17 cellular contexts compared by ENCODE assay signal in the genomic region with DNA sequence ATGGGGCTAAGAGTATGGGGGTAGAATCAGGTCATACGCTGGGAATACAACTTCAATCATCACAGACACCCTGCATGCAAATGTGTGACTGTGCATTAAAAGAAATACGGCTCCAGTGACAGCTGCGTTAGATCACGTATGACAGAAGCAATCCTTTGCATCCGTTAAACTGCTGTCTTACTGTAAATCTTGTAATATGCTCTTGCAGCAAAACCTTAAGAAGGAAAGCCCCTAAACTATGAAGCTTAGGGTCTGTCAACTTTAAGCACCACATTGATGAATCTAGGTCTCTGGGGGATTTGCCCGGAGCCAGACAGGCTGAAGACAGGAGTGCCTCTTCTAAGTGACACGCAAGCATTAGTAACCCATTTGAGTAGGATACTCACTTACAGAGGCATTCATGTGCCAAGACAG.
DNase-seq lines count a peak whose midpoint lies in the region; ATAC-seq, FAIRE-seq and TF ChIP-seq lines count a peak whose summit lies in the region.
"Had no signal": no experiment of that assay in that cellular context is flagged by ENCODE, and none has a peak within 500 bp of the region (broad histone marks: within the 10 kb centered on the region; RNA-seq: fewer than 3 reads in every experiment).

No MANE protein-coding gene starts in this region.

- no peaks in the 10 kb centered on the region for H3K9me2 ChIP-seq in OCI-LY1 (ENCODE audit: low read depth, low read length)

- intact Hi-C loops in gastrocnemius medialis (cut with DNase I; ENCODE audit: low total_unique reads) (loop anchor here (10.0 kb wide), 1 partner anchor 114 kb away; no protein-coding TSS in a partner anchor), colonic mucosa (cut with DNase I) (no loop called here)

- no peaks in the 10 kb centered on the region for H3K27me3 Mint-ChIP-seq in activated T-cell treated with anti-CD3 and anti-CD28 coated beads, Interleukin-2, amount 50 U/mL, for 24 hours
- H3K27me3 Mint-ChIP-seq: activated CD4-positive, alpha-beta memory T cell treated with anti-CD3 and anti-CD28 coated beads, Interleukin-2, amount 10 ng/mL, durations not matched to agents 7 days and 5 days; activated naive CD8-positive, alpha-beta T cell treated with anti-CD3 and anti-CD28 coated beads for 36 hours; natural killer cell treated with Interleukin-12 subunit alpha and Interleukin-12 subunit beta and Interleukin-15 and Interleukin-18, amount 100 ng/mL, for 72 hours had no signal

- peaks cover 26% of the 10 kb centered on the region for H3K4me1 Mint-ChIP-seq in activated T-cell treated with anti-CD3 and anti-CD28 coated beads, Interleukin-2, amount 50 U/mL, for 24 hours (ENCODE audit: low read depth)

- H3K4me2 ChIP-seq in OCI-LY1 (ENCODE audit: low read length), result peak overlapping the region; percentile 58

- in situ Hi-C loops in gastrocnemius medialis (cut with MboI; ENCODE audit: low sequenced_read_pairs in 4 of 4), result no loop called here

- H3K4me1 ChIP-seq in OCI-LY1 (ENCODE audit: insufficient read depth, low read length, severe bottlenecking) (peaks cover 59% of the 10 kb centered on the region), gastrocnemius medialis (peaks cover 20 to 60% of the 10 kb centered on the region in 2 donors), colonic mucosa (no peaks in the 10 kb centered on the region)

- H4K20me1 ChIP-seq in OCI-LY1 (ENCODE audit: insufficient read depth, low read length), result no peaks in the 10 kb centered on the region

- H3K27ac ChIP-seq in OCI-LY1 (ENCODE audit: low read depth, low read length, poor library complexity, severe bottlenecking) (peak overlapping the region; percentile 46), gastrocnemius medialis (peak overlapping the region in 3 of 4 donors; percentile 45 to 54 (median 45)), colonic mucosa (no peak overlapping the region)
- H3K27ac ChIP-seq: thoracic aorta had no signal

- H3K9me3 ChIP-seq in OCI-LY1 (ENCODE audit: low read length) (no peaks in the 10 kb centered on the region), gastrocnemius medialis (no peaks in the 10 kb centered on the region), colonic mucosa (no peaks in the 10 kb centered on the region)
- H3K9me3 ChIP-seq: thoracic aorta had no signal

- FAIRE-seq in D721Med (lab: Jason Lieb, UNC), result peak; percentile 88
- FAIRE-seq: keratinocyte, RCC 7860 had no signal

- H2AFZ ChIP-seq in OCI-LY1 (ENCODE audit: low read length), result no peak overlapping the region

- no peak overlapping the region for H3K4me3 Mint-ChIP-seq in activated T-cell treated with anti-CD3 and anti-CD28 coated beads, Interleukin-2, amount 50 U/mL, for 24 hours
- H3K4me3 Mint-ChIP-seq: activated CD4-positive, alpha-beta memory T cell treated with anti-CD3 and anti-CD28 coated beads, Interleukin-2, amount 10 ng/mL, durations not matched to agents 7 days and 5 days; activated naive CD8-positive, alpha-beta T cell treated with anti-CD3 and anti-CD28 coated beads for 36 hours; natural killer cell treated with Interleukin-12 subunit alpha and Interleukin-12 subunit beta and Interleukin-15 and Interleukin-18, amount 100 ng/mL, for 72 hours had no signal

- no peak for ATAC-seq in gastrocnemius medialis
- ATAC-seq: natural killer cell treated with Interleukin-12 subunit alpha and Interleukin-12 subunit beta and Interleukin-15 and Interleukin-18, amount 100 ng/mL, for 72 hours had no signal

- no peaks in the 10 kb centered on the region for H3K79me2 ChIP-seq in OCI-LY1 (ENCODE audit: insufficient read depth, low read length)

- TF ChIP-seq CTCF in D721Med (IDR thresholded peaks at IDR 0.05; ENCODE audit: insufficient read depth, missing control alignments), result no peak
- TF ChIP-seq CTCF in OCI-LY1 (IDR thresholded peaks at IDR 0.05; ENCODE audit: low read length), result no peak
- no peak for TF ChIP-seq CTCF in fibroblast of pulmonary artery (IDR thresholded peaks at IDR 0.05; ENCODE audit: low read length, missing control alignments)
- TF ChIP-seq CTCF in gastrocnemius medialis (IDR thresholded peaks at IDR 0.05 in 4 of 5, conservative IDR thresholded peaks at IDR 0.05 in 1 of 5), result no peak
- TF ChIP-seq CTCF in colonic mucosa (IDR thresholded peaks at IDR 0.05), result no peak

- H3K27me3 ChIP-seq in OCI-LY1 (ENCODE audit: insufficient read depth, low read length) (no peaks in the 10 kb centered on the region), gastrocnemius medialis (no peaks in the 10 kb centered on the region), colonic mucosa (no peaks in the 10 kb centered on the region)

- H3K4me3 ChIP-seq in OCI-LY1 (ENCODE audit: low read depth, low read length, poor library complexity, severe bottlenecking) (peak overlapping the region; percentile 35), fibroblast of pulmonary artery (replicated peaks; ENCODE audit: low read depth, low read length) (no peak overlapping the region), gastrocnemius medialis (no peak overlapping the region), colonic mucosa (no peak overlapping the region)
- H3K4me3 ChIP-seq: coronary artery, skin epidermis, thoracic aorta had no signal

- no peak overlapping the region for H3K27ac Mint-ChIP-seq in activated T-cell treated with anti-CD3 and anti-CD28 coated beads, Interleukin-2, amount 50 U/mL, for 24 hours
- H3K27ac Mint-ChIP-seq: activated CD4-positive, alpha-beta memory T cell treated with anti-CD3 and anti-CD28 coated beads, Interleukin-2, amount 10 ng/mL, durations not matched to agents 7 days and 5 days had no signal

- TF ChIP-seq POLR2A in gastrocnemius medialis (IDR thresholded peaks at IDR 0.05), result no peak

- H3K36me3 Mint-ChIP-seq in activated T-cell treated with anti-CD3 and anti-CD28 coated beads, Interleukin-2, amount 50 U/mL, for 24 hours (ENCODE audit: low read depth), result peaks cover 69% of the 10 kb centered on the region
- H3K36me3 Mint-ChIP-seq: natural killer cell treated with Interleukin-12 subunit alpha and Interleukin-12 subunit beta and Interleukin-15 and Interleukin-18, amount 100 ng/mL, for 72 hours had no signal

- H3F3A ChIP-seq in OCI-LY1 (ENCODE audit: insufficient read depth, low read length), result no peaks in the 10 kb centered on the region; the same call in 1 of the 2 replicates

- H3K36me3 ChIP-seq in OCI-LY1 (ENCODE audit: insufficient read depth, low read length) (peaks cover 6% of the 10 kb centered on the region; the same call in 1 of the 2 replicates), gastrocnemius medialis (peaks cover 0 to 38% of the 10 kb centered on the region in 2 donors), colonic mucosa (peaks cover 18% of the 10 kb centered on the region)

- H3K9ac ChIP-seq in OCI-LY1 (ENCODE audit: low read length) (no peak overlapping the region; the same call in 1 of the 2 replicates), colonic mucosa (ENCODE audit: low read depth in 2 of 2, low read length in 2 of 2) (no peak overlapping the region)

- DNase-seq in D721Med (ENCODE audit: insufficient read length, low spot score) (peak; percentile 35), fibroblast of pulmonary artery (ENCODE audit: low read depth) (peak; percentile 59), gastrocnemius medialis (no peak), colonic mucosa (no peak), NCI-H1092 treated with DMSO at 0.1 percent for 48 hours (lab: John Stamatoyannopoulos, UW) (no peak)
- no peak for DNase-seq in activated effector memory CD4-positive, alpha-beta T cell treated with Interleukin-2 at 50 U/mL for 16 hours
- DNase-seq in activated T-cell treated with anti-CD3 and anti-CD28 coated beads, Interleukin-2, amount 50 U/mL, for 24 hours, result no peak
- DNase-seq: activated CD4-positive, alpha-beta memory T cell treated with anti-CD3 and anti-CD28 coated beads, Interleukin-2, amount 10 ng/mL, durations not matched to agents 7 days and 5 days; activated naive CD8-positive, alpha-beta T cell treated with anti-CD3 and anti-CD28 coated beads for 36 hours; NCI-H2227 treated with DMSO at 0.1 percent for 48 hours had no signal

- H3K9me3 Mint-ChIP-seq in activated T-cell treated with anti-CD3 and anti-CD28 coated beads, Interleukin-2, amount 50 U/mL, for 24 hours, result no peaks in the 10 kb centered on the region
- H3K9me3 Mint-ChIP-seq: activated CD4-positive, alpha-beta memory T cell treated with anti-CD3 and anti-CD28 coated beads, Interleukin-2, amount 10 ng/mL, durations not matched to agents 7 days and 5 days; activated naive CD8-positive, alpha-beta T cell treated with anti-CD3 and anti-CD28 coated beads for 36 hours; natural killer cell treated with Interleukin-12 subunit alpha and Interleukin-12 subunit beta and Interleukin-15 and Interleukin-18, amount 100 ng/mL, for 72 hours had no signal

Comparison
In these comparisons a context has a peak if more than half of its experiments do, and no peak if none do; other contexts are left out.
1. DNase-seq: peak in D721Med (single experiment) and fibroblast of pulmonary artery (single experiment); none in gastrocnemius medialis (0 of 2), activated effector memory CD4-positive, alpha-beta T cell treated with Interleukin-2 at 50 U/mL for 16 hours (single experiment), colonic mucosa (single experiment), NCI-H1092 treated with DMSO at 0.1 percent for 48 hours (single experiment) and activated T-cell treated with anti-CD3 and anti-CD28 coated beads, Interleukin-2, amount 50 U/mL, for 24 hours (single experiment).